Comparison of ENCODE assay signal across 8 cellular contexts in genomic region chr3:120561251-120562045, GRCh38. TPM values are rescaled to one million over a fixed set of nuclear protein-coding genes. Genes with fewer than 3 reads are reported as not detected.
DNase-seq lines count a peak whose midpoint lies in the region; ATAC-seq lines count a peak whose summit lies in the region.

No MANE protein-coding gene starts in this region.

- no peaks in the 10 kb centered on the region for H3K27me3 ChIP-seq in MG63
- H3K27me3 ChIP-seq in aorta (ENCODE audit: control insufficient read depth in 1 of 2, insufficient read depth in 2 of 2, low read length in 1 of 2) = no peaks in the 10 kb centered on the region

- H3K4me1 ChIP-seq in aorta (ENCODE audit: control insufficient read depth in 1 of 2, insufficient read depth in 2 of 2, low read length in 2 of 2) = no peaks in the 10 kb centered on the region

- ATAC-seq in GM21825 (IDR thresholded peaks at IDR 0.05; ENCODE audit: unreplicated experiment) (peak; percentile 59), aorta (ENCODE audit: low FRiP score) (peak; percentile 63)

- no peak overlapping the region for H3K27ac ChIP-seq in aorta (ENCODE audit: low read depth in 1 of 2, low read length in 2 of 2)

- no peaks in the 10 kb centered on the region for H3K36me3 ChIP-seq in MG63
- no peaks in the 10 kb centered on the region for H3K36me3 ChIP-seq in aorta (ENCODE audit: control insufficient read depth in 1 of 2, insufficient read depth in 2 of 2, low read length in 1 of 2)

- in situ Hi-C loops in SK-MEL-5 (cut with HindIII; ENCODE audit: low pct_unique_long_range_greater_than_20kb, low sequenced_read_pairs) = no loop called here

- H3K4me3 ChIP-seq in MG63 (no peak overlapping the region), aorta (ENCODE audit: low read length in 2 of 2) (no peak overlapping the region)

- DNase-seq in DMS79 treated with DMSO at 0.1 percent for 48 hours (lab: John Stamatoyannopoulos, UW) (peak; percentile 67), MG63 (peak; percentile 51), SK-MEL-5 (ENCODE audit: low read depth, low spot score) (peak; percentile 77), glomerular endothelial cell (ENCODE audit: extremely low read depth, low read depth, low spot score) (peak; percentile 58), posterior vena cava (ENCODE audit: low spot score) (peak; percentile 87), aorta (peak; percentile 74 to 86)
- DNase-seq in activated naive CD4-positive, alpha-beta T cell (lab: John Stamatoyannopoulos, UW) = peak; percentile 14 to 60 (median 28)

- H3K9me3 ChIP-seq in MG63 (no peaks in the 10 kb centered on the region), aorta (ENCODE audit: control insufficient read depth, low read length) (no peaks in the 10 kb centered on the region)

- WGBS in aorta, 2 donors = 26 to 27% methylated on average over 10 of the region's 10 CpGs

- intact Hi-C loops in posterior vena cava (cut with DNase I) = loop anchor here (10.0 kb wide), 1 partner anchor 233 kb away; no protein-coding TSS in a partner anchor
- intact Hi-C loops in aorta (cut with DNase I) = loop anchor here (5.0 kb wide), 2 partner anchors 236 to 319 kb away; no protein-coding TSS in a partner anchor

RNA-seq across cellular contexts. Expression of gene NDUFB4, which starts 34.7 kb away (rescaled TPM):
- total RNA-seq in MG63 (2014; rRNA removed; shearing (Covaris generic); ENCODE audit: low replicate concordance) = 190 and 205 TPM in 2 replicates
- total RNA-seq in SK-MEL-5 (2014; rRNA removed; shearing (Covaris generic)) = 291 and 293 TPM in 2 replicates
- polyA plus RNA-seq in SK-MEL-5 (2015; cell fraction: cytosol; rRNA removed) = 273 and 305 TPM in 2 replicates
- 23.1 and 58.8 TPM in 2 replicates for polyA plus RNA-seq in SK-MEL-5 (2015; cell fraction: nucleus; rRNA removed)
- total RNA-seq in glomerular endothelial cell (150 and 170 TPM in 2 replicates), posterior vena cava (100 to 1,000 TPM in 1 of 2 donors, 10 to 100 TPM in 1; 94.9 to 101 TPM), aorta (10 to 100 TPM; 84.4 to 91.1 TPM)
- 100 to 1,000 TPM; 183 to 191 TPM for polyA plus RNA-seq in aorta

Comparison
In these comparisons a context has a peak if more than half of its experiments do, and no peak if none do; other contexts are left out.
1. DNase-seq: peak in every context shown above with its lines; median percentile 87 in posterior vena cava; 80 in aorta; 77 in SK-MEL-5; 67 in DMS79 treated with DMSO at 0.1 percent for 48 hours; 58 in glomerular endothelial cell; 51 in MG63; 28 in activated naive CD4-positive, alpha-beta T cell.